Comparison of ENCODE assay signal across 20 cellular contexts in genomic region chr3:15505412-15506165, GRCh38.
"Had no signal": no experiment of that assay in that cellular context is flagged by ENCODE, and none has a peak within 500 bp of the region (broad histone marks: within the 10 kb centered on the region; RNA-seq: fewer than 3 reads in every experiment).

No MANE protein-coding gene starts in this region.

- H3K4me1 Mint-ChIP-seq: WTC11 had no signal

- H3K9me3 ChIP-seq: gastroesophageal sphincter, mucosa of descending colon, ovary, right lobe of liver, suprapubic skin had no signal

- ATAC-seq: esophagus mucosa; gastroesophageal sphincter; mucosa of descending colon; naive thymus-derived CD4-positive, alpha-beta T cell; right lobe of liver; stimulated activated naive CD8-positive, alpha-beta T cell treated with anti-CD3 and anti-CD28 coated beads, Interleukin-15, amount 100 ng/mL, for 72 hours had no signal

- H3K4me3 ChIP-seq: gastroesophageal sphincter, mucosa of descending colon, ovary, right lobe of liver, suprapubic skin had no signal

- H3K36me3 Mint-ChIP-seq: activated naive CD8-positive, alpha-beta T cell; WTC11 had no signal

- H3K27me3 ChIP-seq: gastroesophageal sphincter, ovary, right lobe of liver, suprapubic skin had no signal

- H3K9me3 Mint-ChIP-seq: dendritic cell treated with granulocyte-macrophage colony-stimulating factor and Interleukin-4, amounts not matched to agents 40 ng/mL and 50 ng/mL, for 4 days; immature natural killer cell; memory B cell; stimulated activated naive CD8-positive, alpha-beta T cell treated with anti-CD3 and anti-CD28 coated beads, Interleukin-15, amount 100 ng/mL, for 72 hours; WTC11 had no signal

- H3K27ac Mint-ChIP-seq: activated CD4-positive, alpha-beta T cell treated with anti-CD3 and anti-CD28 coated beads for 36 hours; activated naive CD8-positive, alpha-beta T cell; dendritic cell treated with granulocyte-macrophage colony-stimulating factor and Interleukin-4, amounts not matched to agents 40 ng/mL and 50 ng/mL, for 4 days; memory B cell; naive thymus-derived CD4-positive, alpha-beta T cell; stimulated activated naive CD8-positive, alpha-beta T cell treated with anti-CD3 and anti-CD28 coated beads, Interleukin-15, amount 100 ng/mL, for 72 hours; WTC11 had no signal

- H3K4me1 ChIP-seq: right lobe of liver had no signal

- H3K36me3 ChIP-seq: gastroesophageal sphincter, ovary, right lobe of liver, suprapubic skin had no signal

- DNase-seq: activated CD4-positive, alpha-beta T cell treated with anti-CD3 and anti-CD28 coated beads, Interleukin-2, amount 50 U/mL, for 48 hours; effector CD8-positive, alpha-beta T cell; kidney glomerular epithelial cell; mucosa of descending colon; naive thymus-derived CD4-positive, alpha-beta T cell; ovary; right lobe of liver; small intestine; stimulated activated CD4-positive, alpha-beta T cell treated with anti-CD3 and anti-CD28 coated beads, Interleukin-15, amount 100 ng/mL, for 24 hours; stimulated activated CD4-positive, alpha-beta T cell treated with anti-CD3 and anti-CD28 coated beads, Interleukin-2, amount 100 ng/mL, for 48 hours; stimulated activated naive CD8-positive, alpha-beta T cell treated with anti-CD3 and anti-CD28 coated beads, Interleukin-15, amount 100 ng/mL, for 72 hours had no signal

- H3K27ac ChIP-seq: gastroesophageal sphincter, ovary, right lobe of liver, suprapubic skin had no signal

- H3K4me3 Mint-ChIP-seq: activated CD4-positive, alpha-beta T cell treated with anti-CD3 and anti-CD28 coated beads for 36 hours; activated naive CD8-positive, alpha-beta T cell; dendritic cell treated with granulocyte-macrophage colony-stimulating factor and Interleukin-4, amounts not matched to agents 40 ng/mL and 50 ng/mL, for 4 days; memory B cell; naive thymus-derived CD4-positive, alpha-beta T cell; stimulated activated naive CD8-positive, alpha-beta T cell treated with anti-CD3 and anti-CD28 coated beads, Interleukin-15, amount 100 ng/mL, for 72 hours; WTC11 had no signal
